In genomic region chr6:87176493-87176892, GRCh38 we compare ENCODE assay signal across 23 cellular contexts.
"Had no signal": no experiment of that assay in that cellular context is flagged by ENCODE, and none has a peak within 500 bp of the region (broad histone marks: within the 10 kb centered on the region; RNA-seq: fewer than 3 reads in every experiment).

No MANE protein-coding gene starts in this region.

- H3K27me3 ChIP-seq: esophagus squamous epithelium, heart right ventricle, spleen, tibial nerve had no signal

- H3K9me3 ChIP-seq: esophagus squamous epithelium, heart right ventricle, lower lobe of right lung, spleen, tibial nerve had no signal

- H3K27me3 Mint-ChIP-seq: activated CD8-positive, alpha-beta memory T cell treated with anti-CD3 and anti-CD28 coated beads, Interleukin-2, amount 10 ng/mL, durations not matched to agents 7 days and 5 days; activated naive CD8-positive, alpha-beta T cell treated with anti-CD3 and anti-CD28 coated beads, Interleukin-2, amount 10 ng/mL, durations not matched to agents 7 days and 5 days; central memory CD8-positive, alpha-beta T cell; dendritic cell treated with granulocyte-macrophage colony-stimulating factor and Interleukin-4, amounts not matched to agents 40 ng/mL and 50 ng/mL, for 4 days had no signal

- H3K4me3 ChIP-seq: esophagus squamous epithelium, heart right ventricle, lower lobe of right lung, spleen, tibial nerve had no signal

- H3K9me3 Mint-ChIP-seq: activated naive CD8-positive, alpha-beta T cell treated with anti-CD3 and anti-CD28 coated beads, Interleukin-2, amount 10 ng/mL, durations not matched to agents 7 days and 5 days; central memory CD8-positive, alpha-beta T cell; dendritic cell treated with granulocyte-macrophage colony-stimulating factor and Interleukin-4, amounts not matched to agents 40 ng/mL and 50 ng/mL, for 4 days; natural killer cell; T-helper 2 cell treated with Interferon-gamma antibody and Interleukin-4, amounts not matched to agents 5 μg/mL and 100 μg/mL, for 36 hours had no signal

- DNase-seq: activated CD4-positive, alpha-beta T cell treated with anti-CD3 and anti-CD28 coated beads for 48 hours; activated CD8-positive, alpha-beta memory T cell treated with anti-CD3 and anti-CD28 coated beads, Interleukin-2, amount 10 ng/mL, durations not matched to agents 7 days and 5 days; activated CD8-positive, alpha-beta T cell treated with anti-CD3 and anti-CD28 coated beads, Interleukin-2, amount 10 ng/mL, durations not matched to agents 7 days and 5 days; activated gamma-delta T cell; activated naive CD8-positive, alpha-beta T cell treated with anti-CD3 and anti-CD28 coated beads, Interleukin-2, amount 10 ng/mL, durations not matched to agents 7 days and 5 days; amniotic stem cell; esophagus squamous epithelium; foreskin melanocyte; heart right ventricle; kidney glomerular epithelial cell; lower lobe of right lung; mesenchymal stem cell; natural killer cell; right cardiac atrium; spleen; stimulated activated naive CD4-positive, alpha-beta T cell treated with Interleukin-2 at 50 U/mL for 16 hours; T-helper 1 cell had no signal

- H3K36me3 Mint-ChIP-seq: natural killer cell had no signal

- ATAC-seq: activated CD8-positive, alpha-beta memory T cell treated with anti-CD3 and anti-CD28 coated beads, Interleukin-2, amount 10 ng/mL, durations not matched to agents 7 days and 5 days; activated CD8-positive, alpha-beta T cell treated with anti-CD3 and anti-CD28 coated beads, Interleukin-2, amount 10 ng/mL, durations not matched to agents 7 days and 5 days; heart right ventricle; left lobe of liver; lower lobe of right lung; natural killer cell; right cardiac atrium had no signal

- H3K4me3 Mint-ChIP-seq: activated CD8-positive, alpha-beta memory T cell treated with anti-CD3 and anti-CD28 coated beads, Interleukin-2, amount 10 ng/mL, durations not matched to agents 7 days and 5 days; activated CD8-positive, alpha-beta T cell treated with anti-CD3 and anti-CD28 coated beads, Interleukin-2, amount 10 ng/mL, durations not matched to agents 7 days and 5 days; activated naive CD8-positive, alpha-beta T cell treated with anti-CD3 and anti-CD28 coated beads, Interleukin-2, amount 10 ng/mL, durations not matched to agents 7 days and 5 days; central memory CD8-positive, alpha-beta T cell; dendritic cell treated with granulocyte-macrophage colony-stimulating factor and Interleukin-4, amounts not matched to agents 40 ng/mL and 50 ng/mL, for 4 days; natural killer cell; T-helper 2 cell treated with Interferon-gamma antibody and Interleukin-4, amounts not matched to agents 5 μg/mL and 100 μg/mL, for 36 hours had no signal

- H3K27ac Mint-ChIP-seq: activated CD8-positive, alpha-beta memory T cell treated with anti-CD3 and anti-CD28 coated beads, Interleukin-2, amount 10 ng/mL, durations not matched to agents 7 days and 5 days; activated CD8-positive, alpha-beta T cell treated with anti-CD3 and anti-CD28 coated beads, Interleukin-2, amount 10 ng/mL, durations not matched to agents 7 days and 5 days; activated naive CD8-positive, alpha-beta T cell treated with anti-CD3 and anti-CD28 coated beads, Interleukin-2, amount 10 ng/mL, durations not matched to agents 7 days and 5 days; dendritic cell treated with granulocyte-macrophage colony-stimulating factor and Interleukin-4, amounts not matched to agents 40 ng/mL and 50 ng/mL, for 4 days; T-helper 2 cell treated with Interferon-gamma antibody and Interleukin-4, amounts not matched to agents 5 μg/mL and 100 μg/mL, for 36 hours had no signal

- H3K27ac ChIP-seq: epithelial cell of prostate, esophagus squamous epithelium, heart right ventricle, lower lobe of right lung, spleen, tibial nerve had no signal
